ENCODE assay signal across 14 cellular contexts in genomic region chrX:39616098-39616729, GRCh38.
DNase-seq lines count a peak whose midpoint lies in the region; ATAC-seq, FAIRE-seq and TF ChIP-seq lines count a peak whose summit lies in the region.
"Had no signal": no experiment of that assay in that cellular context is flagged by ENCODE, and none has a peak within 500 bp of the region (broad histone marks: within the 10 kb centered on the region; RNA-seq: fewer than 3 reads in every experiment).

No MANE protein-coding gene starts in this region.

- no peak for TF ChIP-seq POLR2A in GM12891 (IDR thresholded peaks at IDR 0.05; ENCODE audit: low read depth, low read length)

- H3K27ac Mint-ChIP-seq in activated naive CD8-positive, alpha-beta T cell, result peak overlapping the region; percentile 54
- H3K27ac Mint-ChIP-seq in effector memory CD8-positive, alpha-beta T cell, result no peak overlapping the region
- H3K27ac Mint-ChIP-seq: CD4-positive, CD25-positive, alpha-beta regulatory T cell had no signal

- no peak for TF ChIP-seq CTCF in psoas muscle (IDR thresholded peaks at IDR 0.05)

- no peaks in the 10 kb centered on the region for H3K9me3 ChIP-seq in psoas muscle

- ATAC-seq in HG03354 (IDR thresholded peaks at IDR 0.05; ENCODE audit: poor library complexity, severe bottlenecking, unreplicated experiment), result peak; percentile 59
- ATAC-seq in psoas muscle, result no peak
- no peak for ATAC-seq in effector memory CD8-positive, alpha-beta T cell (replicated peaks)

- no peaks in the 10 kb centered on the region for H3K9me3 Mint-ChIP-seq in activated naive CD8-positive, alpha-beta T cell (ENCODE audit: low read depth)
- no peaks in the 10 kb centered on the region for H3K9me3 Mint-ChIP-seq in effector memory CD8-positive, alpha-beta T cell

- peak; percentile 58 for FAIRE-seq in GM12891 (lab: Jason Lieb, UNC)

- no peaks in the 10 kb centered on the region for H3K4me1 ChIP-seq in psoas muscle

- H3K36me3 ChIP-seq in psoas muscle (ENCODE audit: insufficient read depth in 1 of 2, low read depth in 1 of 2), result no peaks in the 10 kb centered on the region
- H3K36me3 ChIP-seq: cardiac muscle cell, spleen had no signal

- no peaks in the 10 kb centered on the region for H3K27me3 Mint-ChIP-seq in activated naive CD8-positive, alpha-beta T cell
- H3K27me3 Mint-ChIP-seq in effector memory CD8-positive, alpha-beta T cell, result peaks cover 43 to 61% of the 10 kb centered on the region in 2 donors
- H3K27me3 Mint-ChIP-seq: CD4-positive, CD25-positive, alpha-beta regulatory T cell had no signal

- no peak overlapping the region for H3K4me3 ChIP-seq in psoas muscle
- H3K4me3 ChIP-seq: cardiac muscle cell, hepatocyte, spleen had no signal

- H3K27me3 ChIP-seq in psoas muscle (ENCODE audit: insufficient read depth in 3 of 3, low read length in 2 of 3), result peaks cover 0 to 17% (median 0%) of the 10 kb centered on the region in 3 donors
- H3K27me3 ChIP-seq: hepatocyte had no signal

- DNase-seq in GM12891 (ENCODE audit: insufficient read length, low spot score) (no peak), GM19238 (ENCODE audit: insufficient read length, low spot score) (peak; percentile 18), NCI-H2171 (lab: John Stamatoyannopoulos, UW) (no peak), psoas muscle (no peak), inferior parietal cortex (ENCODE audit: extremely low spot score) (no peak)
- DNase-seq in effector memory CD8-positive, alpha-beta T cell, result no peak
- DNase-seq: CD4-positive, CD25-positive, alpha-beta regulatory T cell; GF-D8; spleen had no signal

- intact Hi-C loops in psoas muscle (cut with DNase I), result no loop called here

- H3K27ac ChIP-seq in psoas muscle, result no peak overlapping the region
- H3K27ac ChIP-seq: cardiac muscle cell, hepatocyte, RWPE1, spleen had no signal

- 59 to 67% (median 63%) methylated on average over 4 to 5 of the region's 5 CpGs for WGBS in psoas muscle, 3 donors

- H3K4me3 Mint-ChIP-seq in activated naive CD8-positive, alpha-beta T cell, result no peak overlapping the region
- H3K4me3 Mint-ChIP-seq in effector memory CD8-positive, alpha-beta T cell, result no peak overlapping the region
- H3K4me3 Mint-ChIP-seq: CD4-positive, CD25-positive, alpha-beta regulatory T cell had no signal

- H3K36me3 Mint-ChIP-seq in activated naive CD8-positive, alpha-beta T cell, result no peaks in the 10 kb centered on the region
- no peaks in the 10 kb centered on the region for H3K36me3 Mint-ChIP-seq in effector memory CD8-positive, alpha-beta T cell (ENCODE audit: insufficient read depth)

- peaks cover 23% of the 10 kb centered on the region for H3K4me1 Mint-ChIP-seq in activated naive CD8-positive, alpha-beta T cell (ENCODE audit: low read depth)
- H3K4me1 Mint-ChIP-seq in effector memory CD8-positive, alpha-beta T cell (ENCODE audit: low read depth in 2 of 2), result peaks cover 10 to 11% of the 10 kb centered on the region in 2 donors

TF ChIP-seq in GM12891, 5 proteins besides CTCF, POLR2A, EP300 and RAD21:
- TF ChIP-seq SPI1 (IDR thresholded peaks at IDR 0.05; ENCODE audit: low read depth, low read length), result peak; percentile 85
- TF ChIP-seq TAF1 (IDR thresholded peaks at IDR 0.05; ENCODE audit: low read depth, low read length), result no peak
- no peak for TF ChIP-seq PAX5 (IDR thresholded peaks at IDR 0.05; ENCODE audit: insufficient read depth, low read length, severe bottlenecking)
- no peak for TF ChIP-seq POU2F2 (IDR thresholded peaks at IDR 0.05; ENCODE audit: low read depth, low read length)
- TF ChIP-seq POLR2AphosphoS5 (IDR thresholded peaks at IDR 0.05; ENCODE audit: low read depth, low read length), result no peak
